Comparison of ENCODE assay signal across 8 cellular contexts in the genomic region with DNA sequence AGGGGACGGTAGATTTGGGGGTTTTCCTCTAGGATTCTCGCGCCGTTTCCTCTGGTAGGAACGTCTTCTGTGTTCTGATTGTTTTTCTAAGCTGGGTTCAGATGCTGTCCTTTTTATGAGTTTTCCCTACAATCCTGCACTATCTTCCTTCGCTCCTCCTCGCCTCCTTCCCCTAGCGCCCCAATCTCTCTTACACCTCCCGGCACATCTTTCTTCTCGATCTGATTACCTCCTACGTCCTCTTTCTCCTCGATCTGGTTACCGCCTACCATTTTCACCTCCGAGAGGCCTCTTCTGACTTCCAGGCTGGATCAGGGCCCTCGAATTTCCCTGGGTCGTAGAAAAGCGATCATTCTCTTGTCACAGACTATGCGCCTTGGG. TPM values are rescaled to one million over a fixed set of nuclear protein-coding genes. Genes with fewer than 3 reads are reported as not detected.
DNase-seq lines count a peak whose midpoint lies in the region; ATAC-seq and TF ChIP-seq lines count a peak whose summit lies in the region.

No MANE protein-coding gene starts in this region.

- H3K27me3 Mint-ChIP-seq in nephron progenitor cell (ENCODE audit: low read depth, poor library complexity) = no peaks in the 10 kb centered on the region

- H3K4me3 Mint-ChIP-seq in nephron progenitor cell = peak overlapping the region; percentile 96

- peak overlapping the region; percentile 100 for H3K4me3 ChIP-seq in AG10803 (ENCODE audit: low read length)
- peak overlapping the region; percentile 92 for H3K4me3 ChIP-seq in OCI-LY7 (ENCODE audit: low read depth, low read length, poor library complexity, severe bottlenecking)
- peak overlapping the region; percentile 96 for H3K4me3 ChIP-seq in ectodermal cell (ENCODE audit: insufficient read depth, low read depth, low read length)

- H3K27ac Mint-ChIP-seq in nephron progenitor cell = peak overlapping the region; percentile 100

- WGBS in ectodermal cell, 2 experiments = 1% methylated on average over 18 of the region's 18 CpGs

- no peaks in the 10 kb centered on the region for H3K9me2 ChIP-seq in OCI-LY7 (ENCODE audit: insufficient read depth, low read length)

- H3K27me3 ChIP-seq in ectodermal cell (ENCODE audit: control insufficient read depth, insufficient read depth, low read length, poor library complexity, severe bottlenecking) = no peaks in the 10 kb centered on the region

- H3K9me3 ChIP-seq in OCI-LY7 (ENCODE audit: low read length) (no peaks in the 10 kb centered on the region), ectodermal cell (ENCODE audit: control insufficient read depth, low read length) (no peaks in the 10 kb centered on the region)

- H3K4me1 ChIP-seq in OCI-LY7 (ENCODE audit: insufficient read depth, low read length, poor library complexity, severe bottlenecking) (peaks cover 32% of the 10 kb centered on the region), ectodermal cell (ENCODE audit: control insufficient read depth, insufficient read depth, low read length) (peaks cover 8% of the 10 kb centered on the region)

- no peak for TF ChIP-seq CTCF in AG10803 (conservative IDR thresholded peaks at IDR 0.05; ENCODE audit: low read length)
- no peak for TF ChIP-seq CTCF in OCI-LY7 (conservative IDR thresholded peaks at IDR 0.05; ENCODE audit: low read length)
- TF ChIP-seq CTCF in nephron progenitor cell (IDR thresholded peaks at IDR 0.05) = no peak

- DNase-seq in AG10803 (ENCODE audit: low read depth) (no peak), OCI-LY7 (ENCODE audit: low spot score) (peak; percentile 19), nephron progenitor cell (no peak), occipital lobe (lab: John Stamatoyannopoulos, UW) (no peak), NCI-H2107 treated with DMSO at 0.1 percent for 48 hours (lab: John Stamatoyannopoulos, UW; ENCODE audit: unreplicated experiment) (no peak)
- no peak for DNase-seq in stimulated activated CD8-positive, alpha-beta memory T cell treated with anti-CD3 and anti-CD28 coated beads, Interleukin-4, amount 100 ng/mL, for 48 hours

- H3K4me1 Mint-ChIP-seq in nephron progenitor cell = peaks cover 37% of the 10 kb centered on the region

- peaks cover 36% of the 10 kb centered on the region for H3K36me3 Mint-ChIP-seq in nephron progenitor cell (ENCODE audit: low read depth)

- CTCF ChIA-PET in OCI-LY7 (lab: Charles Lee; ENCODE audit: unreplicated experiment) = no interaction called here

- H3K36me3 ChIP-seq in OCI-LY7 (ENCODE audit: insufficient read depth, low read length) (peaks cover 54% of the 10 kb centered on the region), ectodermal cell (ENCODE audit: control insufficient read depth, insufficient read depth, low read length) (peaks cover 29% of the 10 kb centered on the region)

- H2AFZ ChIP-seq in OCI-LY7 (ENCODE audit: low read length) = peak overlapping the region; percentile 30; the same call in 1 of the 2 replicates

- H3K79me2 ChIP-seq in OCI-LY7 (ENCODE audit: insufficient read depth, low read depth, low read length) = peaks cover 67% of the 10 kb centered on the region

- peaks cover 22% of the 10 kb centered on the region; the same call in 1 of the 2 replicates for H4K20me1 ChIP-seq in OCI-LY7 (ENCODE audit: insufficient read depth, low read length)

- ATAC-seq in GM21447 (IDR thresholded peaks at IDR 0.05; ENCODE audit: unreplicated experiment) = peak; percentile 5

- H3K4me2 ChIP-seq in OCI-LY7 (ENCODE audit: low read length) = peak overlapping the region; percentile 95

- POLR2A ChIA-PET in OCI-LY7 (lab: Charles Lee) = interaction anchor here (0.6 to 2.7 kb wide), 11 partner anchors 11 to 148 kb away, joined by 3 to 11 read pairs (median 4); a partner anchor contains a TSS

- intact Hi-C loops in OCI-LY7 (cut with micrococcal nuclease; ENCODE audit: unreplicated experiment) = loop anchor here (2.0 to 5.0 kb wide), 2 partner anchors 28 to 37 kb away; a partner anchor contains a TSS

- no TSS peak for BruUV-seq in OCI-LY7 (replicated peaks; lab: Mats Ljungman, UMichigan)

- peaks cover 6% of the 10 kb centered on the region for H3K9me3 Mint-ChIP-seq in nephron progenitor cell

- peak overlapping the region; percentile 69 for H3K27ac ChIP-seq in OCI-LY7 (ENCODE audit: low read depth, low read length, poor library complexity, severe bottlenecking)
- peak overlapping the region; percentile 100 for H3K27ac ChIP-seq in ectodermal cell (ENCODE audit: insufficient read depth, low read depth, low read length, poor library complexity, severe bottlenecking)

RNA-seq across cellular contexts. Expression of a gene that starts 0.4 kb away (rescaled TPM):
- total RNA-seq in OCI-LY7 (2014; rRNA removed; shearing (Covaris generic)) = 104 and 118 TPM in 2 replicates
- 100 and 114 TPM in 2 replicates for total RNA-seq in OCI-LY7 (2022)
- polyA plus RNA-seq in ectodermal cell (2013, experiment 1 of 4) = 88.8 TPM
- 90.7 TPM for polyA plus RNA-seq in ectodermal cell (2013, experiment 2 of 4)
- 92.1 TPM for polyA plus RNA-seq in ectodermal cell (2013, experiment 3 of 4)
- 98.8 TPM for polyA plus RNA-seq in ectodermal cell (2013, experiment 4 of 4)
- 55.2 TPM for total RNA-seq in occipital lobe

RNA-seq across cellular contexts. Expression of a gene that starts 0.8 kb away (rescaled TPM):
- 33.7 and 50.0 TPM in 2 replicates for total RNA-seq in OCI-LY7 (2014; rRNA removed; shearing (Covaris generic))
- total RNA-seq in OCI-LY7 (2022) (132 and 135 TPM in 2 replicates), occipital lobe (12.6 TPM)
- polyA plus RNA-seq in ectodermal cell (2013, experiment 1 of 4) = 151 TPM
- polyA plus RNA-seq in ectodermal cell (2013, experiment 2 of 4) = 146 TPM
- polyA plus RNA-seq in ectodermal cell (2013, experiment 3 of 4) = 125 TPM
- polyA plus RNA-seq in ectodermal cell (2013, experiment 4 of 4) = 136 TPM

RNA-seq across cellular contexts. Expression of a gene that starts 29.4 kb away (rescaled TPM):
- 11.0 and 11.1 TPM in 2 replicates for total RNA-seq in OCI-LY7 (2014; rRNA removed; shearing (Covaris generic))
- total RNA-seq in OCI-LY7 (2022) (7.6 and 11.3 TPM in 2 replicates), occipital lobe (6.6 TPM)
- 7.7 TPM for polyA plus RNA-seq in ectodermal cell (2013, experiment 1 of 4)
- polyA plus RNA-seq in ectodermal cell (2013, experiment 2 of 4) = 11.2 TPM
- polyA plus RNA-seq in ectodermal cell (2013, experiment 3 of 4) = 5.2 TPM
- 5.3 TPM for polyA plus RNA-seq in ectodermal cell (2013, experiment 4 of 4)

RNA-seq across cellular contexts. Expression of a gene that starts 29.6 kb away (rescaled TPM):
- 75.3 and 84.4 TPM in 2 replicates for total RNA-seq in OCI-LY7 (2014; rRNA removed; shearing (Covaris generic))
- total RNA-seq in OCI-LY7 (2022) (88.6 and 91.9 TPM in 2 replicates), occipital lobe (24.2 TPM)
- 94.1 TPM for polyA plus RNA-seq in ectodermal cell (2013, experiment 1 of 4)
- 94.8 TPM for polyA plus RNA-seq in ectodermal cell (2013, experiment 2 of 4)
- polyA plus RNA-seq in ectodermal cell (2013, experiment 3 of 4) = 85.4 TPM
- polyA plus RNA-seq in ectodermal cell (2013, experiment 4 of 4) = 95.3 TPM

RNA-seq across cellular contexts. Expression of a gene that starts 34.7 kb away (rescaled TPM):
- total RNA-seq in OCI-LY7 (2014; rRNA removed; shearing (Covaris generic)) = 174 and 191 TPM in 2 replicates
- total RNA-seq in OCI-LY7 (2022) (168 and 169 TPM in 2 replicates), occipital lobe (11.9 TPM)
- polyA plus RNA-seq in ectodermal cell (2013, experiment 1 of 4) = 67.8 TPM
- polyA plus RNA-seq in ectodermal cell (2013, experiment 2 of 4) = 63.1 TPM
- 44.8 TPM for polyA plus RNA-seq in ectodermal cell (2013, experiment 3 of 4)
- polyA plus RNA-seq in ectodermal cell (2013, experiment 4 of 4) = 43.7 TPM
